8 cellular contexts compared by ENCODE assay signal in the genomic region with DNA sequence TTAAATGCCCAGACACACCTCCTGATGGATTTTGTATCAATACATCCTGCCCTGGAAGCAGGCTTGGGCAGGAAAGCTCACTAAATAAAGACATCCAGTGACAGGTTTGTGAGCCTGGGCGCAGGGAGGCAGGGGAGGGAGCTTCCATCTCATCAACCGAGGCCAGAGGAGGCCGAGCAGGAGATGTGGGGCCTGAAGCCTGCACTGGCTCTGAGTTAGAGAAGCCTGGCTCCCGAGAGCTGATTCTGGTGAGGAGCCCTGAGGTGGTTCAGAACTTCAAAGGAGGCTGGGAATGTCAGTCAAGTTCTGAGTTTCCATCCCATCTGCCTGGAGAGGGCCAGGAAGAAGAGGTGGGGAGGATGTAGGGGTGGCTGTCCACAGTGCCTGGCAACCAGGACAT.
"Had no signal": no experiment of that assay in that cellular context is flagged by ENCODE, and none has a peak within 500 bp of the region (broad histone marks: within the 10 kb centered on the region; RNA-seq: fewer than 3 reads in every experiment).

No MANE protein-coding gene starts in this region.

- H3K27ac Mint-ChIP-seq: GM23338, H9, IgD-negative memory B cell had no signal

- ATAC-seq: GM23338, HepG2 had no signal

- FAIRE-seq: H1, H54, HepG2 had no signal

- H3K4me2 ChIP-seq: GM23338 had no signal

- DNase-seq: H9, HCEC 1CT had no signal

- H3K36me3 Mint-ChIP-seq: IgD-negative memory B cell had no signal

- H3K4me3 ChIP-seq: GM23338 had no signal

- H3K9me3 Mint-ChIP-seq: GM23338, H9, IgD-negative memory B cell had no signal

- H3K27ac ChIP-seq: HL-60 had no signal

- H2AFZ ChIP-seq: GM23338 had no signal

- H3K4me3 Mint-ChIP-seq: GM23338, H9, IgD-negative memory B cell had no signal

- H3K4me1 Mint-ChIP-seq: IgD-negative memory B cell had no signal
